In the genomic region with DNA sequence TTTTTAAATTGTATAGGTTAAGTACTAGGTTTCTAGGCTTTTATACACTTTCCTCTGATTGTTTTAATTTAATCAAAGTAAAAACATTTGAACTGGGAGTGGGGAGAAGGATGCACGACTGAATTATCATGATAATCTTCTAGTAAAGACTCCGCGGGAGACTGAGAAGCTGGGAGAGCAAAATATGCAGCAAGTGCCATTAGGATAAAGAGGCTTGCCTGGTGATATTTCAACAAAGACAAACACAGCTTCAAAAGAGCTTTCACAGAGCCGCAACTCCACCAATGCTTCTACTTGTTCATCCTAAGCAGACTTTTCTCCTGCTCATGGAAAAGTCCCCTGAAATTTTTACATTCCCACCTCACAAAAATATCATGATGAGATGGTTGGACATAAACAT, we compare ENCODE assay signal across 1 cellular context.
TF ChIP-seq lines count a peak whose summit lies in the region.

No MANE protein-coding gene starts in this region.

TF ChIP-seq in H1, 55 proteins besides CTCF, POLR2A, EP300 and RAD21:
- no peak for TF ChIP-seq SRF (IDR thresholded peaks at IDR 0.05; ENCODE audit: low read depth, low read length)
- TF ChIP-seq CREB1 (IDR thresholded peaks at IDR 0.05): no peak
- no peak for TF ChIP-seq MAFK (IDR thresholded peaks at IDR 0.05; ENCODE audit: low read depth, low read length)
